Comparison of ENCODE assay signal across 11 cellular contexts in genomic region chr12:64010069-64010686, GRCh38.
A peak's percentile ranks its signal among the peaks of the same experiment; 100 is the strongest.
DNase-seq lines count a peak whose midpoint lies in the region; ATAC-seq and TF ChIP-seq lines count a peak whose summit lies in the region.
"Had no signal": no experiment of that assay in that cellular context is flagged by ENCODE, and none has a peak within 500 bp of the region (broad histone marks: within the 10 kb centered on the region; RNA-seq: fewer than 3 reads in every experiment).

No MANE protein-coding gene starts in this region.

- H3K27me3 ChIP-seq in uterus: no peaks in the 10 kb centered on the region
- no peaks in the 10 kb centered on the region for H3K27me3 ChIP-seq in effector memory CD4-positive, alpha-beta T cell (replicated peaks; ENCODE audit: control insufficient read depth, insufficient read depth, low read length, poor library complexity, severe bottlenecking)

- intact Hi-C loops in uterus (cut with DNase I; ENCODE audit: low total_unique reads): no loop called here

- no peaks in the 10 kb centered on the region for H3K36me3 ChIP-seq in uterus
- no peaks in the 10 kb centered on the region for H3K36me3 ChIP-seq in effector memory CD4-positive, alpha-beta T cell (ENCODE audit: control insufficient read depth, insufficient read depth, low read length)

- H3K9me3 ChIP-seq in uterus: no peaks in the 10 kb centered on the region
- H3K9me3 ChIP-seq in effector memory CD4-positive, alpha-beta T cell (ENCODE audit: control insufficient read depth, low read length): no peaks in the 10 kb centered on the region

- POLR2A ChIA-PET in activated CD8-positive, alpha-beta T cell treated with anti-CD3 and anti-CD28 coated beads, Interleukin-2, amount 10 ng/mL, durations not matched to agents 7 days and 5 days (lab: Charles Lee): no interaction called here

- no peak overlapping the region for H3K27ac ChIP-seq in uterus
- H3K27ac ChIP-seq in effector memory CD4-positive, alpha-beta T cell (ENCODE audit: insufficient read depth, low read length, poor library complexity, severe bottlenecking): no peak overlapping the region

- peak; percentile 73 for ATAC-seq in GM21723 (IDR thresholded peaks at IDR 0.05; ENCODE audit: unreplicated experiment)
- peak; percentile 86 for ATAC-seq in HG03565 (IDR thresholded peaks at IDR 0.05; ENCODE audit: unreplicated experiment)
- no peak for ATAC-seq in activated CD8-positive, alpha-beta T cell treated with anti-CD3 and anti-CD28 coated beads, Interleukin-2, amount 10 ng/mL, durations not matched to agents 7 days and 5 days
- ATAC-seq: activated CD8-positive, alpha-beta memory T cell treated with anti-CD3 and anti-CD28 coated beads, Interleukin-2, amount 10 ng/mL, durations not matched to agents 7 days and 5 days had no signal

- no peak overlapping the region for H3K27ac Mint-ChIP-seq in activated CD8-positive, alpha-beta T cell treated with anti-CD3 and anti-CD28 coated beads, Interleukin-2, amount 10 ng/mL, durations not matched to agents 7 days and 5 days
- H3K27ac Mint-ChIP-seq: activated CD8-positive, alpha-beta memory T cell treated with anti-CD3 and anti-CD28 coated beads, Interleukin-2, amount 10 ng/mL, durations not matched to agents 7 days and 5 days had no signal

- DNase-seq in DMS53 (lab: John Stamatoyannopoulos, UW): peak; percentile 76
- peak; percentile 34 to 44 for DNase-seq in foreskin fibroblast
- DNase-seq in HUDEP-2 (lab: John Stamatoyannopoulos, UW; ENCODE audit: unreplicated experiment in 76 of 76): no peak
- no peak for DNase-seq in activated CD8-positive, alpha-beta T cell treated with anti-CD3 and anti-CD28 coated beads, Interleukin-2, amount 10 ng/mL, durations not matched to agents 7 days and 5 days
- no peak for DNase-seq in uterus
- DNase-seq in effector memory CD4-positive, alpha-beta T cell: no peak
- DNase-seq: activated CD8-positive, alpha-beta memory T cell treated with anti-CD3 and anti-CD28 coated beads, Interleukin-2, amount 10 ng/mL, durations not matched to agents 7 days and 5 days; DMS79 treated with DMSO at 0.1 percent for 48 hours; hypothalamus had no signal

- no peak overlapping the region for H3K4me3 Mint-ChIP-seq in activated CD8-positive, alpha-beta T cell treated with anti-CD3 and anti-CD28 coated beads, Interleukin-2, amount 10 ng/mL, durations not matched to agents 7 days and 5 days
- H3K4me3 Mint-ChIP-seq: activated CD8-positive, alpha-beta memory T cell treated with anti-CD3 and anti-CD28 coated beads, Interleukin-2, amount 10 ng/mL, durations not matched to agents 7 days and 5 days had no signal

- H3K4me3 ChIP-seq in foreskin fibroblast (ENCODE audit: low read depth in 1 of 2, low read length in 2 of 2): no peak overlapping the region
- H3K4me3 ChIP-seq in uterus: no peak overlapping the region
- no peak overlapping the region for H3K4me3 ChIP-seq in effector memory CD4-positive, alpha-beta T cell (ENCODE audit: insufficient read depth, low read depth, low read length, poor library complexity, severe bottlenecking)

- CTCF ChIA-PET in activated CD8-positive, alpha-beta T cell treated with anti-CD3 and anti-CD28 coated beads, Interleukin-2, amount 10 ng/mL, durations not matched to agents 7 days and 5 days (lab: Charles Lee): no interaction called here

- H3K4me1 Mint-ChIP-seq in activated CD8-positive, alpha-beta T cell treated with anti-CD3 and anti-CD28 coated beads, Interleukin-2, amount 10 ng/mL, durations not matched to agents 7 days and 5 days (ENCODE audit: low read depth): no peaks in the 10 kb centered on the region
- H3K4me1 Mint-ChIP-seq: activated CD8-positive, alpha-beta memory T cell treated with anti-CD3 and anti-CD28 coated beads, Interleukin-2, amount 10 ng/mL, durations not matched to agents 7 days and 5 days had no signal

- TF ChIP-seq POLR2A in uterus (IDR thresholded peaks at IDR 0.05): no peak

- peaks cover 2% of the 10 kb centered on the region for H3K27me3 Mint-ChIP-seq in activated CD8-positive, alpha-beta T cell treated with anti-CD3 and anti-CD28 coated beads, Interleukin-2, amount 10 ng/mL, durations not matched to agents 7 days and 5 days (ENCODE audit: low read depth)

- TF ChIP-seq CTCF in foreskin fibroblast (IDR thresholded peaks at IDR 0.05; ENCODE audit: low read depth, low read length) (no peak), uterus (IDR thresholded peaks at IDR 0.05) (no peak)

- H3K36me3 Mint-ChIP-seq in activated CD8-positive, alpha-beta T cell treated with anti-CD3 and anti-CD28 coated beads, Interleukin-2, amount 10 ng/mL, durations not matched to agents 7 days and 5 days (ENCODE audit: low read depth): no peaks in the 10 kb centered on the region
- H3K36me3 Mint-ChIP-seq: activated CD8-positive, alpha-beta memory T cell treated with anti-CD3 and anti-CD28 coated beads, Interleukin-2, amount 10 ng/mL, durations not matched to agents 7 days and 5 days had no signal

- no peaks in the 10 kb centered on the region for H3K9me3 Mint-ChIP-seq in activated CD8-positive, alpha-beta T cell treated with anti-CD3 and anti-CD28 coated beads, Interleukin-2, amount 10 ng/mL, durations not matched to agents 7 days and 5 days (ENCODE audit: insufficient read depth)

- H3K4me1 ChIP-seq in uterus: no peaks in the 10 kb centered on the region
- no peaks in the 10 kb centered on the region for H3K4me1 ChIP-seq in effector memory CD4-positive, alpha-beta T cell (ENCODE audit: control insufficient read depth, insufficient read depth, low read length, poor library complexity, severe bottlenecking)

Comparison
In these comparisons a context has a peak if more than half of its experiments do, and no peak if none do; other contexts are left out.
1. DNase-seq: peak in DMS53 (single experiment) and foreskin fibroblast (2 of 2); none in HUDEP-2 (0 of 76), activated CD8-positive, alpha-beta T cell treated with anti-CD3 and anti-CD28 coated beads, Interleukin-2, amount 10 ng/mL, durations not matched to agents 7 days and 5 days (single experiment), uterus (0 of 2) and effector memory CD4-positive, alpha-beta T cell (0 of 3).